In genomic region chr17:47692137-47692894, GRCh38 we compare ENCODE assay signal across 11 cellular contexts. TPM values are rescaled to one million over a fixed set of nuclear protein-coding genes. Genes with fewer than 3 reads are reported as not detected.
DNase-seq lines count a peak whose midpoint lies in the region; ATAC-seq and TF ChIP-seq lines count a peak whose summit lies in the region.
"Had no signal": no experiment of that assay in that cellular context is flagged by ENCODE, and none has a peak within 500 bp of the region (broad histone marks: within the 10 kb centered on the region; RNA-seq: fewer than 3 reads in every experiment).

No MANE protein-coding gene starts in this region.

- intact Hi-C loops in activated T-helper 1 cell treated with anti-CD3 and anti-CD28 coated beads, Interleukin-12 subunit alpha, Interleukin-12 subunit beta, Interleukin-2, Interleukin-4 antibody, amounts not matched to agents 30 ng/mL and 10 ng/mL and 1 ng/mL, durations not matched to agents 14 hours and 24 hours and 36 hours (cut with micrococcal nuclease): no loop called here
- intact Hi-C loops in natural killer cell (cut with micrococcal nuclease) (no loop called here), lower lobe of right lung (cut with DNase I) (no loop called here)

- TF ChIP-seq RAD21 in SK-N-SH (IDR thresholded peaks at IDR 0.05; ENCODE audit: low read length): no peak

- no peak for TF ChIP-seq EP300 in SK-N-SH (IDR thresholded peaks at IDR 0.05; ENCODE audit: borderline replicate concordance in 1 of 2, low read depth in 1 of 2, low read length in 1 of 2)

- no peak overlapping the region for H3K9ac ChIP-seq in SK-N-SH

- peaks cover 44% of the 10 kb centered on the region for H3K4me1 Mint-ChIP-seq in activated T-helper 1 cell treated with anti-CD3 and anti-CD28 coated beads, Interleukin-12 subunit alpha, Interleukin-12 subunit beta, Interleukin-2, Interleukin-4 antibody, amounts not matched to agents 30 ng/mL and 10 ng/mL and 1 ng/mL, durations not matched to agents 14 hours and 24 hours and 36 hours (ENCODE audit: low read depth)
- H3K4me1 Mint-ChIP-seq in natural killer cell: peaks cover 34 to 47% of the 10 kb centered on the region in 2 donors

- no peaks in the 10 kb centered on the region for H3K27me3 ChIP-seq in SK-N-SH (ENCODE audit: insufficient read depth)
- no peaks in the 10 kb centered on the region for H3K27me3 ChIP-seq in lower lobe of right lung (ENCODE audit: low read depth)

- H3K36me3 Mint-ChIP-seq in activated T-helper 1 cell treated with anti-CD3 and anti-CD28 coated beads, Interleukin-12 subunit alpha, Interleukin-12 subunit beta, Interleukin-2, Interleukin-4 antibody, amounts not matched to agents 30 ng/mL and 10 ng/mL and 1 ng/mL, durations not matched to agents 14 hours and 24 hours and 36 hours (ENCODE audit: low read depth): peaks cover 4% of the 10 kb centered on the region
- no peaks in the 10 kb centered on the region for H3K36me3 Mint-ChIP-seq in natural killer cell

- H3K9me3 ChIP-seq in SK-N-SH (no peaks in the 10 kb centered on the region), HEK293 (ENCODE audit: control insufficient read depth, insufficient read depth, low read depth, low read length) (no peaks in the 10 kb centered on the region), lower lobe of right lung (no peaks in the 10 kb centered on the region)
- H3K9me3 ChIP-seq: SJSA1 had no signal

- H3K4me3 Mint-ChIP-seq in activated T-helper 1 cell treated with anti-CD3 and anti-CD28 coated beads, Interleukin-12 subunit alpha, Interleukin-12 subunit beta, Interleukin-2, Interleukin-4 antibody, amounts not matched to agents 30 ng/mL and 10 ng/mL and 1 ng/mL, durations not matched to agents 14 hours and 24 hours and 36 hours: peak overlapping the region; percentile 96
- peak overlapping the region; percentile 98 for H3K4me3 Mint-ChIP-seq in natural killer cell

- no peak overlapping the region for H2AFZ ChIP-seq in SK-N-SH (ENCODE audit: low read depth)

- H3K27ac ChIP-seq in SK-N-SH (ENCODE audit: low read depth in 2 of 2, low read length in 1 of 2) (no peak overlapping the region), HEK293 (ENCODE audit: extremely low read depth, low read depth, low read length) (0 out of 2 replicates have a peak overlapping the region, but pooled peaks have one; percentile 24), lower lobe of right lung (no peak overlapping the region)
- H3K27ac ChIP-seq: SJSA1 had no signal

- H3K4me3 ChIP-seq in SK-N-SH (ENCODE audit: low read depth in 2 of 2, low read length in 1 of 2) (no peak overlapping the region), HEK293 (ENCODE audit: low read depth, low read length) (no peak overlapping the region), lower lobe of right lung (no peak overlapping the region)
- H3K4me3 ChIP-seq: SJSA1 had no signal

- WGBS in SK-N-SH (ENCODE audit: low lambda C conversion rate): 72% methylated on average over 2 of the region's 2 CpGs

- CTCF ChIA-PET in SK-N-SH (lab: Yijun Ruan, JAX): interaction anchor here (0.6 to 11.3 kb wide), 9 partner anchors 9 to 155 kb away, joined by 3 to 211 read pairs (median 4); no protein-coding TSS in a partner anchor
- CTCF ChIA-PET in HEK293 (lab: Yijun Ruan, JAX): interaction anchor here (0.6 to 2.1 kb wide), 5 partner anchors 16 to 200 kb away, joined by 3 to 8 read pairs (median 4); no protein-coding TSS in a partner anchor

- H3K27me3 Mint-ChIP-seq in activated T-helper 1 cell treated with anti-CD3 and anti-CD28 coated beads, Interleukin-12 subunit alpha, Interleukin-12 subunit beta, Interleukin-2, Interleukin-4 antibody, amounts not matched to agents 30 ng/mL and 10 ng/mL and 1 ng/mL, durations not matched to agents 14 hours and 24 hours and 36 hours (ENCODE audit: insufficient read depth): no peaks in the 10 kb centered on the region
- H3K27me3 Mint-ChIP-seq in natural killer cell (ENCODE audit: low read depth in 2 of 2): no peaks in the 10 kb centered on the region

- H3K36me3 ChIP-seq in SK-N-SH (replicated peaks in 1 of 2; ENCODE audit: control insufficient read depth in 1 of 2, insufficient read depth in 2 of 2, low read length in 1 of 2) (peaks cover 0 to 5% of the 10 kb centered on the region in 2 experiments), HEK293 (ENCODE audit: control insufficient read depth in 2 of 2, insufficient read depth in 1 of 2, low read length in 2 of 2) (peaks cover 0 to 12% of the 10 kb centered on the region in 2 experiments; a peak in 2 of 3 replicates), lower lobe of right lung (no peaks in the 10 kb centered on the region)

- H4K20me1 ChIP-seq in SK-N-SH (ENCODE audit: insufficient read depth): 0 out of 2 replicates have a peak, but pooled peaks cover 4% of the 10 kb centered on the region

- H3K4me1 ChIP-seq in SK-N-SH (ENCODE audit: control insufficient read depth in 1 of 2, insufficient read depth in 2 of 2, low read depth in 1 of 2, low read length in 1 of 2) (peaks cover 14 to 23% of the 10 kb centered on the region in 2 experiments; a peak in 3 of 4 replicates), HEK293 (ENCODE audit: control insufficient read depth, insufficient read depth, low read length) (peaks cover 12% of the 10 kb centered on the region), lower lobe of right lung (peaks cover 37% of the 10 kb centered on the region)

- DNase-seq in SK-N-SH (no peak), natural killer cell (no peak), NCI-H2029 (lab: John Stamatoyannopoulos, UW) (no peak), lower lobe of right lung (no peak), NCI-H2171 (lab: John Stamatoyannopoulos, UW) (no peak)
- DNase-seq in activated T-helper 1 cell treated with anti-CD3 and anti-CD28 coated beads, Interleukin-12 subunit alpha, Interleukin-12 subunit beta, Interleukin-2, Interleukin-4 antibody, amounts not matched to agents 30 ng/mL and 10 ng/mL and 1 ng/mL, durations not matched to agents 14 hours and 24 hours and 36 hours (ENCODE audit: low spot score): no peak
- DNase-seq: NCI-H2107 had no signal

- peak overlapping the region; percentile 85 for H3K4me2 ChIP-seq in SK-N-SH

- H3K9me2 ChIP-seq in SK-N-SH: no peaks in the 10 kb centered on the region

- H3F3A ChIP-seq in SK-N-SH (replicated peaks; ENCODE audit: insufficient read depth): peaks cover 18% of the 10 kb centered on the region

- peak overlapping the region; percentile 58 for H3K27ac Mint-ChIP-seq in activated T-helper 1 cell treated with anti-CD3 and anti-CD28 coated beads, Interleukin-12 subunit alpha, Interleukin-12 subunit beta, Interleukin-2, Interleukin-4 antibody, amounts not matched to agents 30 ng/mL and 10 ng/mL and 1 ng/mL, durations not matched to agents 14 hours and 24 hours and 36 hours
- peak overlapping the region; percentile 87 to 98 for H3K27ac Mint-ChIP-seq in natural killer cell

- POLR2A ChIA-PET in SK-N-SH (lab: Yijun Ruan, JAX) (interaction anchor here (1.1 kb wide), 1 partner anchor 43 kb away, joined by 4 read pairs; the partner anchor contains the start of gene KPNB1), HEK293 (lab: Yijun Ruan, JAX) (interaction anchor here (0.8 to 3.5 kb wide), 6 partner anchors 8 to 43 kb away, joined by 3 to 18 read pairs (median 4); partner anchors contain the start of genes KPNB1 and TBX21)

- no peaks in the 10 kb centered on the region for H3K9me3 Mint-ChIP-seq in activated T-helper 1 cell treated with anti-CD3 and anti-CD28 coated beads, Interleukin-12 subunit alpha, Interleukin-12 subunit beta, Interleukin-2, Interleukin-4 antibody, amounts not matched to agents 30 ng/mL and 10 ng/mL and 1 ng/mL, durations not matched to agents 14 hours and 24 hours and 36 hours
- H3K9me3 Mint-ChIP-seq in natural killer cell: no peaks in the 10 kb centered on the region
- H3K9me3 Mint-ChIP-seq: dendritic cell treated with granulocyte-macrophage colony-stimulating factor and Interleukin-4, amounts not matched to agents 40 ng/mL and 50 ng/mL, for 4 days had no signal

- no peaks in the 10 kb centered on the region for H3K79me2 ChIP-seq in SK-N-SH (ENCODE audit: insufficient read depth)

- ATAC-seq in SK-N-SH treated with all-trans-retinoic acid at 6 μM for 48 hours (no peak), natural killer cell (no peak), lower lobe of right lung (no peak)

- TF ChIP-seq CTCF in SK-N-SH (IDR thresholded peaks at IDR 0.05) (no peak), HEK293 (tag by site-specific recombination; IDR thresholded peaks at IDR 0.05) (no peak), natural killer cell (IDR thresholded peaks at IDR 0.05) (no peak), lower lobe of right lung (IDR thresholded peaks at IDR 0.05) (no peak)

TF ChIP-seq in SK-N-SH, 30 proteins besides CTCF, POLR2A, EP300 and RAD21 (continues in another document):
- TF ChIP-seq YY1 (IDR thresholded peaks at IDR 0.05; ENCODE audit: low read depth) (no peak), GABPA (IDR thresholded peaks at IDR 0.05; ENCODE audit: low read depth) (no peak)

RNA-seq across cellular contexts. Expression of gene TBKBP1, which starts 1.6 kb away (rescaled TPM):
- 11.5 and 14.4 TPM in 2 replicates for polyA plus RNA-seq in SK-N-SH (2012; rRNA removed)
- 7.3 and 10.0 TPM in 2 replicates for polyA plus RNA-seq in SK-N-SH (2012; cell fraction: cytosol; rRNA removed)
- 83.8 and 86.9 TPM in 2 replicates for polyA plus RNA-seq in SK-N-SH (2012; cell fraction: nucleus; rRNA removed)
- total RNA-seq in activated T-helper 1 cell treated with anti-CD3 and anti-CD28 coated beads, Interleukin-12 subunit alpha, Interleukin-12 subunit beta, Interleukin-2, Interleukin-4 antibody, amounts not matched to agents 30 ng/mL and 10 ng/mL and 1 ng/mL, durations not matched to agents 14 hours and 24 hours and 36 hours: 11.6 and 12.4 TPM in 2 replicates
- total RNA-seq in natural killer cell (10 to 100 TPM; 21.4 to 38.9 (median 37.6) TPM), lower lobe of right lung (8.3 TPM)

RNA-seq across cellular contexts. Expression of gene TBX21, which starts 40.7 kb away (rescaled TPM):
- not detected in 2 replicates for polyA plus RNA-seq in SK-N-SH (2012; rRNA removed)
- polyA plus RNA-seq in SK-N-SH (2012; cell fraction: cytosol; rRNA removed): not detected in 2 replicates
- polyA plus RNA-seq in SK-N-SH (2012; cell fraction: nucleus; rRNA removed): not detected in 2 replicates
- total RNA-seq in activated T-helper 1 cell treated with anti-CD3 and anti-CD28 coated beads, Interleukin-12 subunit alpha, Interleukin-12 subunit beta, Interleukin-2, Interleukin-4 antibody, amounts not matched to agents 30 ng/mL and 10 ng/mL and 1 ng/mL, durations not matched to agents 14 hours and 24 hours and 36 hours: 89.8 and 90.8 TPM in 2 replicates
- total RNA-seq in natural killer cell: 100 to 1,000 TPM; 234 to 328 (median 257) TPM
- 3.6 TPM for total RNA-seq in lower lobe of right lung
- total RNA-seq: SJSA1 had no signal

RNA-seq across cellular contexts. Expression of gene KPNB1, which starts 42.6 kb away (rescaled TPM):
- 89.5 and 142 TPM in 2 replicates for polyA plus RNA-seq in SK-N-SH (2012; rRNA removed)
- 99.2 and 142 TPM in 2 replicates for polyA plus RNA-seq in SK-N-SH (2012; cell fraction: cytosol; rRNA removed)
- polyA plus RNA-seq in SK-N-SH (2012; cell fraction: nucleus; rRNA removed): 142 and 235 TPM in 2 replicates
- total RNA-seq in activated T-helper 1 cell treated with anti-CD3 and anti-CD28 coated beads, Interleukin-12 subunit alpha, Interleukin-12 subunit beta, Interleukin-2, Interleukin-4 antibody, amounts not matched to agents 30 ng/mL and 10 ng/mL and 1 ng/mL, durations not matched to agents 14 hours and 24 hours and 36 hours: 718 and 719 TPM in 2 replicates
- total RNA-seq in natural killer cell (100 to 1,000 TPM; 236 to 273 (median 259) TPM), lower lobe of right lung (210 TPM)

Comparison
In these comparisons a context has a peak if more than half of its experiments do, and no peak if none do; other contexts are left out.
1. RNA of gene TBX21, which starts 40.7 kb away (total RNA-seq): 234 to 328 TPM in natural killer cell and 89.8 to 90.8 TPM in activated T-helper 1 cell treated with anti-CD3 and anti-CD28 coated beads, Interleukin-12 subunit alpha, Interleukin-12 subunit beta, Interleukin-2, Interleukin-4 antibody, amounts not matched to agents 30 ng/mL and 10 ng/mL and 1 ng/mL, durations not matched to agents 14 hours and 24 hours and 36 hours; 3.6 TPM in lower lobe of right lung (single experiment); every median in the first group is over 10 times any median in the second.